17 cellular contexts compared by ENCODE assay signal in genomic region chr15:66858423-66859207, GRCh38.
A peak's percentile ranks its signal among the peaks of the same experiment; 100 is the strongest.
DNase-seq lines count a peak whose midpoint lies in the region; ATAC-seq, FAIRE-seq and TF ChIP-seq lines count a peak whose summit lies in the region.
"Had no signal": no experiment of that assay in that cellular context is flagged by ENCODE, and none has a peak within 500 bp of the region (broad histone marks: within the 10 kb centered on the region; RNA-seq: fewer than 3 reads in every experiment).

No MANE protein-coding gene starts in this region.

- peak; percentile 78 for FAIRE-seq in K562 (lab: Jason Lieb, UNC)
- FAIRE-seq in urothelium cell line (lab: Jason Lieb, UNC): no peak
- FAIRE-seq: GM19239 had no signal

- no peak overlapping the region for H3K4me3 ChIP-seq in K562

- H3K9ac ChIP-seq in K562 (ENCODE audit: insufficient read depth in 1 of 2, low read depth in 2 of 2, low read length in 2 of 2): no peak overlapping the region

- no peak for TF ChIP-seq RAD21 in K562 (CRISPR knock-in tag; conservative IDR thresholded peaks at IDR 0.05 in 1 of 2, IDR thresholded peaks at IDR 0.05 in 1 of 2)

- no TSS peak for BruUV-seq in K562 (replicated peaks; lab: Mats Ljungman, UMichigan)

- H2AFZ ChIP-seq in K562 (ENCODE audit: low read depth, low read length): no peak overlapping the region

- POLR2A ChIA-PET in K562 (lab: Yijun Ruan, JAX): interaction anchor here (0.6 to 0.7 kb wide), 3 partner anchors 10 to 280 kb away, joined by 3 read pairs; no protein-coding TSS in a partner anchor
- POLR2A ChIA-PET in GM10248 (lab: Yijun Ruan, JAX): no interaction called here

- 29% methylated on average over 7 of the region's 7 CpGs for WGBS in K562 (ENCODE audit: insufficient coverage, low coverage, missing lambda C conversion rate)

- in situ Hi-C loops in K562 (cut with MboI): loop anchor here (10.0 kb wide), 1 partner anchor 264 kb away; no protein-coding TSS in a partner anchor

- ATAC-seq in K562: no peak
- ATAC-seq in HG03571 (IDR thresholded peaks at IDR 0.05; ENCODE audit: unreplicated experiment): no peak
- no peak for ATAC-seq in HG03378 (IDR thresholded peaks at IDR 0.05; ENCODE audit: unreplicated experiment)

- H3K36me3 ChIP-seq in K562 (ENCODE audit: control insufficient read depth, insufficient read depth, low read length): no peaks in the 10 kb centered on the region

- no peaks in the 10 kb centered on the region for H3K9me1 ChIP-seq in K562 (ENCODE audit: control insufficient read depth, insufficient read depth, low read length)

- H3K79me2 ChIP-seq in K562 (ENCODE audit: control insufficient read depth, insufficient read depth, low read length): no peaks in the 10 kb centered on the region

- TF ChIP-seq CTCF in K562 (IDR thresholded peaks at IDR 0.05 in 2 of 3, conservative IDR thresholded peaks at IDR 0.05 in 1 of 3; ENCODE audit: insufficient read depth in 2 of 3, low read depth in 1 of 3, low read length in 3 of 3) (no peak), GM10248 (IDR thresholded peaks at IDR 0.05; ENCODE audit: control extremely low read depth, extremely low read depth, low read depth, missing control alignments) (no peak)

- TF ChIP-seq EP300 in K562 (IDR thresholded peaks at IDR 0.05; ENCODE audit: low read length): no peak

- no peaks in the 10 kb centered on the region for H3K9me3 ChIP-seq in K562 (replicated peaks; ENCODE audit: control insufficient read depth, insufficient read depth, low read depth, low read length)

- no peak for TF ChIP-seq POLR2A in K562 (conservative IDR thresholded peaks at IDR 0.05)

- peak; percentile 16 for DNase-seq in activated effector memory CD4-positive, alpha-beta T cell treated with anti-CD3 and anti-CD28 coated beads, Interleukin-2, amount 50 U/mL, for 16 hours
- DNase-seq in activated effector memory CD4-positive, alpha-beta T cell treated with Interleukin-2 at 50 U/mL for 16 hours: no peak
- DNase-seq in K562 (ENCODE audit: extremely low read depth in 1 of 4, low spot score in 3 of 4): no peak
- peak; percentile 36 for DNase-seq in islet precursor cell
- DNase-seq in GM10248 (ENCODE audit: extremely low spot score): no peak
- no peak for DNase-seq in urothelium cell line (ENCODE audit: low spot score)
- DNase-seq: 8988T, HCEC 1CT, KG1, NCI-H1436, NCI-H2029 treated with DMSO at 0.1 percent for 48 hours, NCI-H2171 treated with DMSO at 0.1 percent for 48 hours, NCI-H510A had no signal

- H3K4me1 ChIP-seq in K562 (replicated peaks in 1 of 2; ENCODE audit: control insufficient read depth in 2 of 2, insufficient read depth in 2 of 2, low read length in 2 of 2): peaks cover 10 to 15% of the 10 kb centered on the region in 2 experiments; a peak in 4 of 5 replicates

- CTCF ChIA-PET in K562 (lab: Yijun Ruan, JAX; ENCODE audit: low intra/inter-chr PET ratio) (no interaction called here), GM10248 (lab: Yijun Ruan, JAX) (interaction anchor here (1.1 kb wide), 1 partner anchor 243 kb away, joined by 3 read pairs; no protein-coding TSS in a partner anchor)

- no peaks in the 10 kb centered on the region for H4K20me1 ChIP-seq in K562 (replicated peaks; ENCODE audit: control insufficient read depth, insufficient read depth, low read length)

- intact Hi-C loops in K562 (cut with micrococcal nuclease): loop anchor here (10.0 kb wide), 1 partner anchor 364 kb away; the partner anchor contains the start of gene SNAPC5

- no peak overlapping the region for H3K4me2 ChIP-seq in K562 (ENCODE audit: insufficient read depth, low read length)

- no peaks in the 10 kb centered on the region for H3K27me3 ChIP-seq in K562 (ENCODE audit: control insufficient read depth in 2 of 2, insufficient read depth in 2 of 2, low read length in 2 of 2)

- H3K27ac ChIP-seq in K562 (ENCODE audit: extremely low read depth, low read depth, low read length): no peak overlapping the region
- H3K27ac ChIP-seq: C4-2B had no signal

TF ChIP-seq in K562, 482 proteins besides CTCF, POLR2A, EP300 and RAD21:
- TF ChIP-seq ATF7 (IDR thresholded peaks at IDR 0.05) (no peak), DNMT1 (IDR thresholded peaks at IDR 0.05) (no peak), MYBL2 (IDR thresholded peaks at IDR 0.05; ENCODE audit: low read depth) (no peak), MYBL2 (CRISPR knock-in tag; IDR thresholded peaks at IDR 0.05; ENCODE audit: borderline replicate concordance) (no peak), BCOR (IDR thresholded peaks at IDR 0.05) (0 out of 2 replicates have a peak, but pooled peaks have one; percentile 12), PTTG1 (tag; IDR thresholded peaks at IDR 0.05; ENCODE audit: low read depth) (no peak), FOXM1 (IDR thresholded peaks at IDR 0.05; ENCODE audit: low read depth) (no peak), FOXM1 (CRISPR knock-in tag; IDR thresholded peaks at IDR 0.05; ENCODE audit: low read depth) (no peak), CREB1 (IDR thresholded peaks at IDR 0.05) (no peak), CREB1 (CRISPR knock-in tag; IDR thresholded peaks at IDR 0.05) (0 out of 2 replicates have a peak, but pooled peaks have one; percentile 18), NUFIP1 (IDR thresholded peaks at IDR 0.05; ENCODE audit: partially characterized antibody) (no peak), SNAPC5 (CRISPR knock-in tag; IDR thresholded peaks at IDR 0.05) (no peak), SOX6 (IDR thresholded peaks at IDR 0.05) (no peak), POU5F1 (IDR thresholded peaks at IDR 0.05; ENCODE audit: borderline replicate concordance, low read depth, low read length, partially characterized antibody) (no peak), ZFP91 (CRISPR knock-in tag; IDR thresholded peaks at IDR 0.05) (no peak), ZNF121 (CRISPR knock-in tag; conservative IDR thresholded peaks at IDR 0.05) (peak; percentile 62)

Comparison
In these comparisons a context has a peak if more than half of its experiments do, and no peak if none do; other contexts are left out.
1. DNase-seq: peak in activated effector memory CD4-positive, alpha-beta T cell treated with anti-CD3 and anti-CD28 coated beads, Interleukin-2, amount 50 U/mL, for 16 hours (single experiment) and islet precursor cell (single experiment); none in activated effector memory CD4-positive, alpha-beta T cell treated with Interleukin-2 at 50 U/mL for 16 hours (single experiment), K562 (0 of 4), GM10248 (single experiment) and urothelium cell line (single experiment).